1 cellular context compared by ENCODE assay signal in genomic region chr12:95990136-95990535, GRCh38.
TF ChIP-seq lines count a peak whose summit lies in the region.

No MANE protein-coding gene starts in this region.

TF ChIP-seq in GM23338, 12 proteins besides CTCF, POLR2A, EP300 and RAD21 (continued from another document):
- TF ChIP-seq, protein P1, sequence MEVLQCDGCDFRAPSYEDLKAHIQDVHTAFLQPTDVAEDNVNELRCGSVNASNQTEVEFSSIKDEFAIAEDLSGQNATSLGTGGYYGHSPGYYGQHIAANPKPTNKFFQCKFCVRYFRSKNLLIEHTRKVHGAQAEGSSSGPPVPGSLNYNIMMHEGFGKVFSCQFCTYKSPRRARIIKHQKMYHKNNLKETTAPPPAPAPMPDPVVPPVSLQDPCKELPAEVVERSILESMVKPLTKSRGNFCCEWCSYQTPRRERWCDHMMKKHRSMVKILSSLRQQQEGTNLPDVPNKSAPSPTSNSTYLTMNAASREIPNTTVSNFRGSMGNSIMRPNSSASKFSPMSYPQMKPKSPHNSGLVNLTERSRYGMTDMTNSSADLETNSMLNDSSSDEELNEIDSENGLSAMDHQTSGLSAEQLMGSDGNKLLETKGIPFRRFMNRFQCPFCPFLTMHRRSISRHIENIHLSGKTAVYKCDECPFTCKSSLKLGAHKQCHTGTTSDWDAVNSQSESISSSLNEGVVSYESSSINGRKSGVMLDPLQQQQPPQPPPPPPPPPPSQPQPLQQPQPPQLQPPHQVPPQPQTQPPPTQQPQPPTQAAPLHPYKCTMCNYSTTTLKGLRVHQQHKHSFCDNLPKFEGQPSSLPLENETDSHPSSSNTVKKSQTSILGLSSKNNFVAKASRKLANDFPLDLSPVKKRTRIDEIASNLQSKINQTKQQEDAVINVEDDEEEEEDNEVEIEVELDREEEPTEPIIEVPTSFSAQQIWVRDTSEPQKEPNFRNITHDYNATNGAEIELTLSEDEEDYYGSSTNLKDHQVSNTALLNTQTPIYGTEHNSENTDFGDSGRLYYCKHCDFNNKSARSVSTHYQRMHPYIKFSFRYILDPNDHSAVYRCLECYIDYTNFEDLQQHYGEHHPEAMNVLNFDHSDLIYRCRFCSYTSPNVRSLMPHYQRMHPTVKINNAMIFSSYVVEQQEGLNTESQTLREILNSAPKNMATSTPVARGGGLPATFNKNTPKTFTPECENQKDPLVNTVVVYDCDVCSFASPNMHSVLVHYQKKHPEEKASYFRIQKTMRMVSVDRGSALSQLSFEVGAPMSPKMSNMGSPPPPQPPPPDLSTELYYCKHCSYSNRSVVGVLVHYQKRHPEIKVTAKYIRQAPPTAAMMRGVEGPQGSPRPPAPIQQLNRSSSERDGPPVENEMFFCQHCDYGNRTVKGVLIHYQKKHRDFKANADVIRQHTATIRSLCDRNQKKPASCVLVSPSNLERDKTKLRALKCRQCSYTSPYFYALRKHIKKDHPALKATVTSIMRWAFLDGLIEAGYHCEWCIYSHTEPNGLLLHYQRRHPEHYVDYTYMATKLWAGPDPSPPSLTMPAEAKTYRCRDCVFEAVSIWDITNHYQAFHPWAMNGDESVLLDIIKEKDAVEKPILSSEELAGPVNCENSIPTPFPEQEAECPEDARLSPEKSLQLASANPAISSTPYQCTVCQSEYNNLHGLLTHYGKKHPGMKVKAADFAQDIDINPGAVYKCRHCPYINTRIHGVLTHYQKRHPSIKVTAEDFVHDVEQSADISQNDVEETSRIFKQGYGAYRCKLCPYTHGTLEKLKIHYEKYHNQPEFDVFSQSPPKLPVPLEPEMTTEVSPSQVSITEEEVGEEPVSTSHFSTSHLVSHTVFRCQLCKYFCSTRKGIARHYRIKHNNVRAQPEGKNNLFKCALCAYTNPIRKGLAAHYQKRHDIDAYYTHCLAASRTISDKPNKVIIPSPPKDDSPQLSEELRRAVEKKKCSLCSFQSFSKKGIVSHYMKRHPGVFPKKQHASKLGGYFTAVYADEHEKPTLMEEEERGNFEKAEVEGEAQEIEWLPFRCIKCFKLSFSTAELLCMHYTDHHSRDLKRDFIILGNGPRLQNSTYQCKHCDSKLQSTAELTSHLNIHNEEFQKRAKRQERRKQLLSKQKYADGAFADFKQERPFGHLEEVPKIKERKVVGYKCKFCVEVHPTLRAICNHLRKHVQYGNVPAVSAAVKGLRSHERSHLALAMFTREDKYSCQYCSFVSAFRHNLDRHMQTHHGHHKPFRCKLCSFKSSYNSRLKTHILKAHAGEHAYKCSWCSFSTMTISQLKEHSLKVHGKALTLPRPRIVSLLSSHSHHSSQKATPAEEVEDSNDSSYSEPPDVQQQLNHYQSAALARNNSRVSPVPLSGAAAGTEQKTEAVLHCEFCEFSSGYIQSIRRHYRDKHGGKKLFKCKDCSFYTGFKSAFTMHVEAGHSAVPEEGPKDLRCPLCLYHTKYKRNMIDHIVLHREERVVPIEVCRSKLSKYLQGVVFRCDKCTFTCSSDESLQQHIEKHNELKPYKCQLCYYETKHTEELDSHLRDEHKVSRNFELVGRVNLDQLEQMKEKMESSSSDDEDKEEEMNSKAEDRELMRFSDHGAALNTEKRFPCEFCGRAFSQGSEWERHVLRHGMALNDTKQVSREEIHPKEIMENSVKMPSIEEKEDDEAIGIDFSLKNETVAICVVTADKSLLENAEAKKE (CRISPR knock-in tag; IDR thresholded peaks at IDR 0.05): no peak
- TF ChIP-seq CREB1 (CRISPR knock-in tag; IDR thresholded peaks at IDR 0.05; ENCODE audit: low read depth) (no peak), REST (IDR thresholded peaks at IDR 0.05; ENCODE audit: unreplicated experiment) (no peak), ZNF114 (CRISPR knock-in tag; IDR thresholded peaks at IDR 0.05) (no peak), EZH2 (IDR thresholded peaks at IDR 0.05; ENCODE audit: low read depth, unreplicated experiment) (no peak), EZH2phosphoT487 (IDR thresholded peaks at IDR 0.05; ENCODE audit: unreplicated experiment) (no peak), NANOG (IDR thresholded peaks at IDR 0.05; ENCODE audit: borderline replicate concordance) (no peak), POLR2AphosphoS5 (IDR thresholded peaks at IDR 0.05; ENCODE audit: low read depth) (no peak), STAT1 (IDR thresholded peaks at IDR 0.05; ENCODE audit: unreplicated experiment) (no peak)
